Comparison of ENCODE assay signal across 11 cellular contexts in the genomic region with DNA sequence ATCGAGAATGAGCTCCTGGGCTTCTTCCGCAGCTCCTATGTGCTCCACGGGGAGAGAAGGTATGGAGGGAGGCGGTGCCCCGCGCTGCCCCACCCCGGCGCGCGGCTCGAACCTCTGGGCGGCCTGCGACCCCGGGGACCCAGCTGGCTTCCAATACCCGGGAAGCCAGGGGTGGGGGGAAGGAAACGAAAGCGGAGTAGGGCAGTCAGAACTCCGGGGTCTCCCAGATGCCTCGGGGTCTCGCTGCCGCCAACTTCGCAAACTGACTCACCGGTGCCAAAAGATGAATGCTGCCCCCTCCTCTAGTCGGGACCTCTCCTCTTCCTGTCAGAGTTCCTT. TPM values are rescaled to one million over a fixed set of nuclear protein-coding genes. Genes with fewer than 3 reads are reported as not detected.
A peak's percentile ranks its signal among the peaks of the same experiment; 100 is the strongest.
DNase-seq lines count a peak whose midpoint lies in the region; ATAC-seq and TF ChIP-seq lines count a peak whose summit lies in the region.
"Had no signal": no experiment of that assay in that cellular context is flagged by ENCODE, and none has a peak within 500 bp of the region (broad histone marks: within the 10 kb centered on the region; RNA-seq: fewer than 3 reads in every experiment).

No MANE protein-coding gene starts in this region.

- peak overlapping the region in 11 of 12 donors; percentile 11 to 61 (median 52) for H3K4me3 ChIP-seq in heart left ventricle
- peak overlapping the region; percentile 27 to 56 for H3K4me3 ChIP-seq in esophagus (ENCODE audit: low read depth in 1 of 2, low read length in 2 of 2)
- peak overlapping the region; percentile 44 to 47 for H3K4me3 ChIP-seq in muscle layer of colon (ENCODE audit: low read depth in 1 of 2, low read length in 2 of 2)
- peak overlapping the region; percentile 44 for H3K4me3 ChIP-seq in urinary bladder (ENCODE audit: low read depth, low read length)

- TF ChIP-seq POLR2A in heart left ventricle (IDR thresholded peaks at IDR 0.05): no peak

- peaks cover 23 to 97% (median 56%) of the 10 kb centered on the region in 9 donors for H3K27me3 ChIP-seq in heart left ventricle
- H3K27me3 ChIP-seq in esophagus (ENCODE audit: control insufficient read depth in 1 of 2, insufficient read depth in 2 of 2, low read length in 2 of 2): peaks cover 4 to 15% of the 10 kb centered on the region in 2 donors
- peaks cover 29 to 38% of the 10 kb centered on the region in 2 donors for H3K27me3 ChIP-seq in muscle layer of colon (ENCODE audit: control insufficient read depth in 1 of 2, insufficient read depth in 2 of 2, low read length in 2 of 2)

- intact Hi-C loops in heart left ventricle (cut with DNase I) (no loop called here), Right ventricle myocardium inferior (cut with DNase I) (no loop called here)

- no peak for TF ChIP-seq CTCF in heart left ventricle (IDR thresholded peaks at IDR 0.05)

- H3K9ac ChIP-seq in muscle layer of colon (ENCODE audit: low read length): no peak overlapping the region

- no peak for ATAC-seq in heart left ventricle
- no peak for ATAC-seq in Right ventricle myocardium inferior

- DNase-seq in heart left ventricle (no peak), Right ventricle myocardium inferior (ENCODE audit: missing footprints) (no peak), SW480 (ENCODE audit: low spot score) (no peak), NOMO-1 treated with DMSO at 0.1 percent for 48 hours (lab: John Stamatoyannopoulos, UW; ENCODE audit: unreplicated experiment) (no peak), DMS 273 (lab: John Stamatoyannopoulos, UW; ENCODE audit: unreplicated experiment) (no peak)
- DNase-seq: activated CD4-positive, alpha-beta memory T cell treated with anti-CD3 and anti-CD28 coated beads for 36 hours; Karpas-422; naive B cell had no signal

- no peak overlapping the region for H3K27ac ChIP-seq in heart left ventricle
- H3K27ac ChIP-seq in esophagus (ENCODE audit: low read depth in 2 of 2, low read length in 1 of 2): peak overlapping the region in 1 of 2 donors; percentile 3
- no peak overlapping the region for H3K27ac ChIP-seq in muscle layer of colon (ENCODE audit: low read depth, low read length)
- H3K27ac ChIP-seq in urinary bladder (ENCODE audit: low read depth): no peak overlapping the region

- H3K4me1 ChIP-seq in heart left ventricle (peaks cover 0 to 29% (median 6%) of the 10 kb centered on the region in 12 donors), esophagus (ENCODE audit: control insufficient read depth in 2 of 2, insufficient read depth in 2 of 2, low read length in 1 of 2) (peaks cover 10 to 13% of the 10 kb centered on the region in 2 donors), muscle layer of colon (ENCODE audit: insufficient read depth, low read length) (peaks cover 14% of the 10 kb centered on the region), urinary bladder (ENCODE audit: insufficient read depth) (peaks cover 2% of the 10 kb centered on the region)

- H3K36me3 ChIP-seq in heart left ventricle (no peaks in the 10 kb centered on the region), esophagus (ENCODE audit: control insufficient read depth in 2 of 2, insufficient read depth in 2 of 2, low read length in 1 of 2) (no peaks in the 10 kb centered on the region), muscle layer of colon (ENCODE audit: insufficient read depth, low read length) (no peaks in the 10 kb centered on the region), urinary bladder (ENCODE audit: insufficient read depth) (no peaks in the 10 kb centered on the region)

- 0 to 1% (median 1%) methylated on average over 20 to 24 of the region's 24 CpGs for WGBS in heart left ventricle, 4 donors
- 1 to 4% methylated on average over 20 to 24 of the region's 24 CpGs for WGBS in esophagus, 2 donors
- 1% methylated on average over 24 of the region's 24 CpGs for WGBS in urinary bladder

- H3K9me3 ChIP-seq in heart left ventricle (no peaks in the 10 kb centered on the region), esophagus (ENCODE audit: control insufficient read depth in 2 of 2, insufficient read depth in 1 of 2, low read depth in 1 of 2, low read length in 1 of 2) (peaks cover 0 to 8% of the 10 kb centered on the region in 2 donors), muscle layer of colon (ENCODE audit: low read length) (no peaks in the 10 kb centered on the region)

RNA-seq across cellular contexts. Expression of a gene that starts 1.3 kb away (rescaled TPM):
- total RNA-seq in heart left ventricle (1 to 10 TPM in 2 of 9 donors, under 1 TPM in 6, not detected in 1; 0.08 to 3.1 (median 0.45) TPM), Right ventricle myocardium inferior (1.3 TPM), urinary bladder (21.4 TPM)
- polyA plus RNA-seq in heart left ventricle (under 1 TPM; 0.01 to 0.04 TPM), esophagus (under 1 TPM; 0.04 TPM), urinary bladder (1.9 TPM)
- total RNA-seq: activated CD4-positive, alpha-beta memory T cell treated with anti-CD3 and anti-CD28 coated beads for 36 hours had no signal
